2 cellular contexts compared by ENCODE assay signal in the genomic region with DNA sequence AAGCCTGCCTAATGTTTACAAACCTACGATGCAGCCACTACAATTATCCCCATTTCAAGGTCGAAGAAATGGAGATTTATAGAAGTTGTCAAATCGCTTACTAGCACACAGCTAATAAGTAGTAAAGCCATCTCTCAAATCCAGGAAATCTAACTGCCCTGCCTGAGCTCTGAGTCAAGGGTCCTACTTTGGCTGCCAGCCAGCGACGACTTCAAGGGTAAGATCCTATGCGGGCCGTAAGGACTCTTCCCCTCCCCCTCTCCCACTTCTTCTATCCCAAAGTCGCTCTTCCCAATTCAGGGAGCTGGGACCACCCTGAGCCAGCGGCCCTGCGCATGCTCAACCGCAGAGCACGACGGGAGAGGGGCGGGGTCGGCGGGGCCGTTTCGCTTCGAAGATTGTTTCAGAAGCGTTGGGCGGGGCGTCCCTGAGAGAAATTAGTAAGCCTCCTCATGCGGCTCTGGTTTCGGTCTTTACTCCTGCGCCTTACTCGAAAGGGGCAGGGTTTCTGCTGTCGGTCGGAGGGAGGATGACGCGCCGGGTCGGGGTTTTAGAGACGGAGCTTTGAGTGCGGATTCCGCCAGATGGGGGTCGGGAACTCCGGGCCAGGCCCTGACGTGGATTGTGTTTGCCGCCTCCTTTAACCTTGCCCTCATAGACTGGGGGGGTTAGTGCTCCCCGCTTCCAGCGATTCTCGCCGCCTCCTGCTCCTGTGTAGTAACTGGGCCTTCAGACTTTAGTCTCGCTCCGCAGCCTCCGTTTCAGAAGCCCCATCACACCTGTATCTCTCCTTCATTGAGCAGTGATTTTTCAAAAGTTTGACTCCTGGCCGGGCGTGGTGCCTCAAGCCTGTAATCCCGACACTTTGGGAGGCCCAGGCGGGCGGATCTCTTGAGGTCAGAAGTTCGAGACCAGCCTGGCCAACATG.
TF ChIP-seq lines count a peak whose summit lies in the region.

A gene (plus strand): TSS at position 383 of the 928 bp plus-strand sequence. CDS start 14,603 bp downstream, outside the sequence.

TF ChIP-seq in HEK293, 187 proteins besides CTCF, POLR2A, EP300 and RAD21 (continued from another document and continues in another):
- TF ChIP-seq YY2 (tag by site-specific recombination; IDR thresholded peaks at IDR 0.05): no peak
- TF ChIP-seq ZNF239 (tag by site-specific recombination; IDR thresholded peaks at IDR 0.05): no peak
- TF ChIP-seq ZNF660 (tag by site-specific recombination; IDR thresholded peaks at IDR 0.05): peak; percentile 64
- TF ChIP-seq, protein P1, sequence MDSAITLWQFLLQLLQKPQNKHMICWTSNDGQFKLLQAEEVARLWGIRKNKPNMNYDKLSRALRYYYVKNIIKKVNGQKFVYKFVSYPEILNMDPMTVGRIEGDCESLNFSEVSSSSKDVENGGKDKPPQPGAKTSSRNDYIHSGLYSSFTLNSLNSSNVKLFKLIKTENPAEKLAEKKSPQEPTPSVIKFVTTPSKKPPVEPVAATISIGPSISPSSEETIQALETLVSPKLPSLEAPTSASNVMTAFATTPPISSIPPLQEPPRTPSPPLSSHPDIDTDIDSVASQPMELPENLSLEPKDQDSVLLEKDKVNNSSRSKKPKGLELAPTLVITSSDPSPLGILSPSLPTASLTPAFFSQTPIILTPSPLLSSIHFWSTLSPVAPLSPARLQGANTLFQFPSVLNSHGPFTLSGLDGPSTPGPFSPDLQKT (IDR thresholded peaks at IDR 0.05; ENCODE audit: borderline replicate concordance, low read depth, low read length): no peak
- no peak for TF ChIP-seq HOXD13 (CRISPR knock-in tag; IDR thresholded peaks at IDR 0.05; ENCODE audit: borderline replicate concordance)
- peak; percentile 51 for TF ChIP-seq SP7 (tag by site-specific recombination; IDR thresholded peaks at IDR 0.05)
- TF ChIP-seq ZNF501 (tag by site-specific recombination; IDR thresholded peaks at IDR 0.05): peak; percentile 63; the same call in 1 of the 2 replicates
- TF ChIP-seq ZNF555 (tag by site-specific recombination; conservative IDR thresholded peaks at IDR 0.05): no peak
- no peak for TF ChIP-seq ZNF350 (tag by site-specific recombination; IDR thresholded peaks at IDR 0.05)
- no peak for TF ChIP-seq ZNF473 (tag by site-specific recombination; IDR thresholded peaks at IDR 0.05)
- TF ChIP-seq, protein P2, sequence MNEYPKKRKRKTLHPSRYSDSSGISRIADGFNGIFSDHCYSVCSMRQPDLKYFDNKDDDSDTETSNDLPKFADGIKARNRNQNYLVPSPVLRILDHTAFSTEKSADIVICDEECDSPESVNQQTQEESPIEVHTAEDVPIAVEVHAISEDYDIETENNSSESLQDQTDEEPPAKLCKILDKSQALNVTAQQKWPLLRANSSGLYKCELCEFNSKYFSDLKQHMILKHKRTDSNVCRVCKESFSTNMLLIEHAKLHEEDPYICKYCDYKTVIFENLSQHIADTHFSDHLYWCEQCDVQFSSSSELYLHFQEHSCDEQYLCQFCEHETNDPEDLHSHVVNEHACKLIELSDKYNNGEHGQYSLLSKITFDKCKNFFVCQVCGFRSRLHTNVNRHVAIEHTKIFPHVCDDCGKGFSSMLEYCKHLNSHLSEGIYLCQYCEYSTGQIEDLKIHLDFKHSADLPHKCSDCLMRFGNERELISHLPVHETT (tag by site-specific recombination; IDR thresholded peaks at IDR 0.05): no peak
- TF ChIP-seq KLF8 (tag by site-specific recombination; IDR thresholded peaks at IDR 0.05): peak; percentile 70
- no peak for TF ChIP-seq ZNF16 (tag by site-specific recombination; IDR thresholded peaks at IDR 0.05; ENCODE audit: low read depth)
- TF ChIP-seq ZNF747 (tag by site-specific recombination; IDR thresholded peaks at IDR 0.05): no peak
- TF ChIP-seq, protein P3, sequence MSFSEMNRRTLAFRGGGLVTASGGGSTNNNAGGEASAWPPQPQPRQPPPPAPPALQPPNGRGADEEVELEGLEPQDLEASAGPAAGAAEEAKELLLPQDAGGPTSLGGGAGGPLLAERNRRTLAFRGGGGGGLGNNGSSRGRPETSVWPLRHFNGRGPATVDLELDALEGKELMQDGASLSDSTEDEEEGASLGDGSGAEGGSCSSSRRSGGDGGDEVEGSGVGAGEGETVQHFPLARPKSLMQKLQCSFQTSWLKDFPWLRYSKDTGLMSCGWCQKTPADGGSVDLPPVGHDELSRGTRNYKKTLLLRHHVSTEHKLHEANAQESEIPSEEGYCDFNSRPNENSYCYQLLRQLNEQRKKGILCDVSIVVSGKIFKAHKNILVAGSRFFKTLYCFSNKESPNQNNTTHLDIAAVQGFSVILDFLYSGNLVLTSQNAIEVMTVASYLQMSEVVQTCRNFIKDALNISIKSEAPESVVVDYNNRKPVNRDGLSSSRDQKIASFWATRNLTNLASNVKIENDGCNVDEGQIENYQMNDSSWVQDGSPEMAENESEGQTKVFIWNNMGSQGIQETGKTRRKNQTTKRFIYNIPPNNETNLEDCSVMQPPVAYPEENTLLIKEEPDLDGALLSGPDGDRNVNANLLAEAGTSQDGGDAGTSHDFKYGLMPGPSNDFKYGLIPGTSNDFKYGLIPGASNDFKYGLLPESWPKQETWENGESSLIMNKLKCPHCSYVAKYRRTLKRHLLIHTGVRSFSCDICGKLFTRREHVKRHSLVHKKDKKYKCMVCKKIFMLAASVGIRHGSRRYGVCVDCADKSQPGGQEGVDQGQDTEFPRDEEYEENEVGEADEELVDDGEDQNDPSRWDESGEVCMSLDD (tag by site-specific recombination; IDR thresholded peaks at IDR 0.05): no peak
- TF ChIP-seq HOXC10 (CRISPR knock-in tag; IDR thresholded peaks at IDR 0.05): no peak
- TF ChIP-seq, protein P4, sequence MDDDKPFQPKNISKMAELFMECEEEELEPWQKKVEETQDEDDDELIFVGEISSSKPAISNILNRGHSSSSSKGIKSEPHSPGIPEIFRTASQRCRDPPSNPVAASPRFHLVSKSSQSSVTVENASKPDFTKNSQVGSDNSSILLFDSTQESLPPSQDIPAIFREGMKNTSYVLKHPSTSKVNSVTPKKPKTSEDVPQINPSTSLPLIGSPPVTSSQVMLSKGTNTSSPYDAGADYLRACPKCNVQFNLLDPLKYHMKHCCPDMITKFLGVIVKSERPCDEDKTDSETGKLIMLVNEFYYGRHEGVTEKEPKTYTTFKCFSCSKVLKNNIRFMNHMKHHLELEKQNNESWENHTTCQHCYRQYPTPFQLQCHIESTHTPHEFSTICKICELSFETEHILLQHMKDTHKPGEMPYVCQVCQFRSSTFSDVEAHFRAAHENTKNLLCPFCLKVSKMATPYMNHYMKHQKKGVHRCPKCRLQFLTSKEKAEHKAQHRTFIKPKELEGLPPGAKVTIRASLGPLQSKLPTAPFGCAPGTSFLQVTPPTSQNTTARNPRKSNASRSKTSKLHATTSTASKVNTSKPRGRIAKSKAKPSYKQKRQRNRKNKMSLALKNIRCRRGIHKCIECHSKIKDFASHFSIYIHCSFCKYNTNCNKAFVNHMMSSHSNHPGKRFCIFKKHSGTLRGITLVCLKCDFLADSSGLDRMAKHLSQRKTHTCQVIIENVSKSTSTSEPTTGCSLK (tag by site-specific recombination; IDR thresholded peaks at IDR 0.05): no peak
- TF ChIP-seq ZNF624 (tag by site-specific recombination; IDR thresholded peaks at IDR 0.05): no peak
- TF ChIP-seq ZNF140 (tag by site-specific recombination; IDR thresholded peaks at IDR 0.05): no peak
- peak; percentile 48; the same call in 1 of the 2 replicates for TF ChIP-seq ZFP69B (tag by site-specific recombination; IDR thresholded peaks at IDR 0.05)
- TF ChIP-seq ZNF521 (tag by site-specific recombination; IDR thresholded peaks at IDR 0.05): no peak
- no peak for TF ChIP-seq ZNF670 (tag by site-specific recombination; IDR thresholded peaks at IDR 0.05; ENCODE audit: low read depth)
- TF ChIP-seq ZNF571 (tag by site-specific recombination; IDR thresholded peaks at IDR 0.05): no peak
- no peak for TF ChIP-seq ZNF560 (tag by site-specific recombination; IDR thresholded peaks at IDR 0.05; ENCODE audit: borderline replicate concordance)
- TF ChIP-seq ZNF776 (tag by site-specific recombination; IDR thresholded peaks at IDR 0.05; ENCODE audit: borderline replicate concordance): no peak

TF ChIP-seq in SK-N-SH, 30 proteins besides CTCF, POLR2A, EP300 and RAD21 (continued from another document):
- TF ChIP-seq POLR2AphosphoS5 (IDR thresholded peaks at IDR 0.05; ENCODE audit: low read depth, low read length) (peak; percentile 89), ELF1 (IDR thresholded peaks at IDR 0.05) (0 out of 2 replicates have a peak, but pooled peaks have one; percentile 5), NRF1 (IDR thresholded peaks at IDR 0.05; ENCODE audit: low read depth, low read length) (peak; percentile 91), TCF12 (IDR thresholded peaks at IDR 0.05) (no peak), TAF1 (IDR thresholded peaks at IDR 0.05; ENCODE audit: borderline replicate concordance, low read depth, low read length) (peak; percentile 74), GABPA (IDR thresholded peaks at IDR 0.05; ENCODE audit: low read depth) (no peak), RFX5 (IDR thresholded peaks at IDR 0.05; ENCODE audit: low read length) (no peak)
